ENCODE assay signal across 27 cellular contexts in genomic region chr15:41396111-41396510, GRCh38. TPM values are rescaled to one million over a fixed set of nuclear protein-coding genes. Genes with fewer than 3 reads are reported as not detected.
DNase-seq lines count a peak whose midpoint lies in the region; ATAC-seq and TF ChIP-seq lines count a peak whose summit lies in the region.
"Had no signal": no experiment of that assay in that cellular context is flagged by ENCODE, and none has a peak within 500 bp of the region (broad histone marks: within the 10 kb centered on the region; RNA-seq: fewer than 3 reads in every experiment).

No MANE protein-coding gene starts in this region.

- DNase-seq in T-helper 1 cell: no peak
- DNase-seq in activated B cell treated with CpG ODN at 0.5 μM for 24 hours: no peak
- no peak for DNase-seq in memory B cell (ENCODE audit: low spot score in 2 of 2)
- DNase-seq in kidney tubule cell (ENCODE audit: low spot score): no peak
- no peak for DNase-seq in occipital lobe (lab: John Stamatoyannopoulos, UW)
- DNase-seq: 8988T; activated naive CD4-positive, alpha-beta T cell treated with anti-CD3 and anti-CD28 coated beads, Interleukin-2, amount 50 U/mL, for 16 hours; Calu3; DMS79; GDM1; hippocampal formation; IMR-90; left colon; mesenchymal stem cell; NCI-H1105; NCI-H2029; NCI-H526; SK-N-SH; small intestine; stimulated activated naive CD8-positive, alpha-beta T cell treated with anti-CD3 and anti-CD28 coated beads, Interleukin-15, amount 100 ng/mL, for 72 hours; uterus had no signal

- CTCF ChIA-PET in activated B cell treated with CpG ODN at 0.5 μM for 24 hours (lab: Charles Lee): no interaction called here

- H3K27me3 Mint-ChIP-seq in T-helper 1 cell treated with Interleukin-12 subunit alpha and Interleukin-12 subunit beta and Interleukin-4 antibody, amounts not matched to agents 30 μg/mL and 1 μg/mL, for 36 hours (ENCODE audit: low read depth): no peaks in the 10 kb centered on the region
- H3K27me3 Mint-ChIP-seq in IgD-negative memory B cell (no peaks in the 10 kb centered on the region), activated B cell treated with CpG ODN at 0.5 μM for 24 hours (no peaks in the 10 kb centered on the region), memory B cell (no peaks in the 10 kb centered on the region)
- H3K27me3 Mint-ChIP-seq: stimulated activated naive CD8-positive, alpha-beta T cell treated with anti-CD3 and anti-CD28 coated beads, Interleukin-15, amount 100 ng/mL, for 72 hours had no signal

- no peak for TF ChIP-seq CTCF in activated B cell treated with CpG ODN at 0.5 μM for 24 hours (IDR thresholded peaks at IDR 0.05)

- H3K4me3 Mint-ChIP-seq in T-helper 1 cell treated with Interleukin-12 subunit alpha and Interleukin-12 subunit beta and Interleukin-4 antibody, amounts not matched to agents 30 μg/mL and 1 μg/mL, for 36 hours: no peak overlapping the region
- peak overlapping the region; percentile 36 to 91 (median 73) for H3K4me3 Mint-ChIP-seq in IgD-negative memory B cell
- peak overlapping the region; percentile 46 for H3K4me3 Mint-ChIP-seq in activated B cell treated with CpG ODN at 0.5 μM for 24 hours
- H3K4me3 Mint-ChIP-seq in memory B cell: peak overlapping the region; percentile 71
- H3K4me3 Mint-ChIP-seq: stimulated activated naive CD8-positive, alpha-beta T cell treated with anti-CD3 and anti-CD28 coated beads, Interleukin-15, amount 100 ng/mL, for 72 hours had no signal

- H3K36me3 Mint-ChIP-seq in T-helper 1 cell treated with Interleukin-12 subunit alpha and Interleukin-12 subunit beta and Interleukin-4 antibody, amounts not matched to agents 30 μg/mL and 1 μg/mL, for 36 hours (ENCODE audit: low read depth): peaks cover 24% of the 10 kb centered on the region
- H3K36me3 Mint-ChIP-seq in IgD-negative memory B cell (peaks cover 9% of the 10 kb centered on the region), activated B cell treated with CpG ODN at 0.5 μM for 24 hours (ENCODE audit: low read depth) (peaks cover 37% of the 10 kb centered on the region), memory B cell (peaks cover 23% of the 10 kb centered on the region)

- no peaks in the 10 kb centered on the region for H3K9me3 Mint-ChIP-seq in T-helper 1 cell treated with Interleukin-12 subunit alpha and Interleukin-12 subunit beta and Interleukin-4 antibody, amounts not matched to agents 30 μg/mL and 1 μg/mL, for 36 hours
- H3K9me3 Mint-ChIP-seq in IgD-negative memory B cell: no peaks in the 10 kb centered on the region
- no peaks in the 10 kb centered on the region for H3K9me3 Mint-ChIP-seq in activated B cell treated with CpG ODN at 0.5 μM for 24 hours
- H3K9me3 Mint-ChIP-seq in memory B cell: no peaks in the 10 kb centered on the region
- H3K9me3 Mint-ChIP-seq: stimulated activated naive CD8-positive, alpha-beta T cell treated with anti-CD3 and anti-CD28 coated beads, Interleukin-15, amount 100 ng/mL, for 72 hours had no signal

- ATAC-seq in activated B cell treated with CpG ODN at 0.5 μM for 24 hours (ENCODE audit: low read depth) (peak; percentile 49), memory B cell (ENCODE audit: low read depth) (peak; percentile 90), GM21515 (IDR thresholded peaks at IDR 0.05; ENCODE audit: unreplicated experiment) (no peak)
- ATAC-seq: gastroesophageal sphincter; HCT116; left colon; Right ventricle myocardium inferior; stimulated activated naive CD8-positive, alpha-beta T cell treated with anti-CD3 and anti-CD28 coated beads, Interleukin-15, amount 100 ng/mL, for 72 hours had no signal

- peak overlapping the region; percentile 45 for H3K27ac Mint-ChIP-seq in T-helper 1 cell treated with Interleukin-12 subunit alpha and Interleukin-12 subunit beta and Interleukin-4 antibody, amounts not matched to agents 30 μg/mL and 1 μg/mL, for 36 hours
- H3K27ac Mint-ChIP-seq in IgD-negative memory B cell: peak overlapping the region in 2 of 3 donors; percentile 15 to 80
- peak overlapping the region; percentile 70 for H3K27ac Mint-ChIP-seq in activated B cell treated with CpG ODN at 0.5 μM for 24 hours
- peak overlapping the region; percentile 46 for H3K27ac Mint-ChIP-seq in memory B cell
- H3K27ac Mint-ChIP-seq: stimulated activated naive CD8-positive, alpha-beta T cell treated with anti-CD3 and anti-CD28 coated beads, Interleukin-15, amount 100 ng/mL, for 72 hours had no signal

- POLR2A ChIA-PET in activated B cell treated with CpG ODN at 0.5 μM for 24 hours (lab: Charles Lee): interaction anchor here (0.6 kb wide), 1 partner anchor 57 kb away, joined by 3 read pairs; no protein-coding TSS in a partner anchor

- intact Hi-C loops in activated B cell treated with CpG ODN at 0.5 μM for 24 hours (cut with micrococcal nuclease): no loop called here

- H3K4me1 Mint-ChIP-seq in T-helper 1 cell treated with Interleukin-12 subunit alpha and Interleukin-12 subunit beta and Interleukin-4 antibody, amounts not matched to agents 30 μg/mL and 1 μg/mL, for 36 hours (ENCODE audit: low read depth): peaks cover 19% of the 10 kb centered on the region
- H3K4me1 Mint-ChIP-seq in IgD-negative memory B cell (peaks cover 21 to 22% (median 21%) of the 10 kb centered on the region in 3 donors), activated B cell treated with CpG ODN at 0.5 μM for 24 hours (peaks cover 16% of the 10 kb centered on the region), memory B cell (peaks cover 18% of the 10 kb centered on the region)

RNA-seq across cellular contexts. Expression of gene NDUFAF1, which starts 6.2 kb away (rescaled TPM):
- 25.5 TPM for polyA plus RNA-seq in IgD-negative memory B cell
- 17.8 and 19.3 TPM in 2 replicates for total RNA-seq in activated B cell treated with CpG ODN at 0.5 μM for 24 hours
- total RNA-seq in occipital lobe: 24.2 TPM

RNA-seq across cellular contexts. Expression of gene RTF1, which starts 20.8 kb away (rescaled TPM):
- 39.2 TPM for polyA plus RNA-seq in IgD-negative memory B cell
- 37.2 and 38.0 TPM in 2 replicates for total RNA-seq in activated B cell treated with CpG ODN at 0.5 μM for 24 hours
- total RNA-seq in occipital lobe: 59.0 TPM
